In genomic region chr11:94271885-94272372, GRCh38 we compare ENCODE assay signal across 12 cellular contexts. TPM values are rescaled to one million over a fixed set of nuclear protein-coding genes. Genes with fewer than 3 reads are reported as not detected.
DNase-seq lines count a peak whose midpoint lies in the region; ATAC-seq and TF ChIP-seq lines count a peak whose summit lies in the region.
"Had no signal": no experiment of that assay in that cellular context is flagged by ENCODE, and none has a peak within 500 bp of the region (broad histone marks: within the 10 kb centered on the region; RNA-seq: fewer than 3 reads in every experiment).

No MANE protein-coding gene starts in this region.

- H3K4me1 ChIP-seq in heart left ventricle (no peaks in the 10 kb centered on the region), ovary (ENCODE audit: insufficient read depth) (no peaks in the 10 kb centered on the region)

- intact Hi-C loops in left colon (cut with DNase I, micrococcal nuclease) (no loop called here), heart left ventricle (cut with DNase I) (no loop called here), ovary (cut with DNase I) (no loop called here)

- 57 to 71% (median 65%) methylated on average over 4 of the region's 4 CpGs for WGBS in heart left ventricle, 4 donors
- 45 to 55% (median 50%) methylated on average over 4 of the region's 4 CpGs for WGBS in ovary, 3 donors

- TF ChIP-seq CTCF in heart left ventricle (IDR thresholded peaks at IDR 0.05) = no peak
- TF ChIP-seq CTCF in ovary (IDR thresholded peaks at IDR 0.05) = no peak

- H3K4me3 ChIP-seq in heart left ventricle = no peak overlapping the region
- no peak overlapping the region for H3K4me3 ChIP-seq in ovary
- H3K4me3 ChIP-seq: BLaER1 treated with 17β-estradiol and CSF1 and Interleukin-3, amounts not matched to agents 10 nM and 100 nM; coronary artery; PC-9 had no signal

- H3K36me3 ChIP-seq in heart left ventricle (no peaks in the 10 kb centered on the region), ovary (no peaks in the 10 kb centered on the region)
- H3K36me3 ChIP-seq: BLaER1 treated with 17β-estradiol and CSF1 and Interleukin-3, amounts not matched to agents 10 nM and 100 nM had no signal

- H3K27me3 ChIP-seq in heart left ventricle (no peaks in the 10 kb centered on the region), ovary (no peaks in the 10 kb centered on the region)
- H3K27me3 ChIP-seq: BLaER1 treated with 17β-estradiol and CSF1 and Interleukin-3, amounts not matched to agents 10 nM and 100 nM had no signal

- TF ChIP-seq POLR2A in heart left ventricle (IDR thresholded peaks at IDR 0.05) (no peak), ovary (IDR thresholded peaks at IDR 0.05) (no peak)

- H3K27ac ChIP-seq in heart left ventricle (no peak overlapping the region), ovary (no peak overlapping the region)
- H3K27ac ChIP-seq: BLaER1 treated with 17β-estradiol and CSF1 and Interleukin-3, amounts not matched to agents 10 nM and 100 nM; coronary artery; PC-9 had no signal

- H3K9me3 ChIP-seq in heart left ventricle = peaks cover 0 to 26% (median 1%) of the 10 kb centered on the region in 12 donors
- H3K9me3 ChIP-seq in ovary = no peaks in the 10 kb centered on the region

- TF ChIP-seq EP300 in ovary (IDR thresholded peaks at IDR 0.05) = no peak

- ATAC-seq in GM18498 (IDR thresholded peaks at IDR 0.05; ENCODE audit: unreplicated experiment) = peak; percentile 81
- ATAC-seq in GM19438 (IDR thresholded peaks at IDR 0.05; ENCODE audit: low read depth, unreplicated experiment) = peak; percentile 62
- peak; percentile 88 for ATAC-seq in HG02870 (IDR thresholded peaks at IDR 0.05; ENCODE audit: unreplicated experiment)
- peak; percentile 84 for ATAC-seq in HG03558 (IDR thresholded peaks at IDR 0.05; ENCODE audit: extremely low read depth, unreplicated experiment)
- ATAC-seq in left colon = no peak
- ATAC-seq in heart left ventricle = no peak

- DNase-seq in left colon (no peak), NCI-H128 (lab: John Stamatoyannopoulos, UW; ENCODE audit: unreplicated experiment) (no peak), heart left ventricle (no peak), ovary (no peak)
- DNase-seq: NCI-H1694 had no signal

RNA-seq across cellular contexts. Expression of gene IZUMO1R, which starts 32.5 kb away (rescaled TPM):
- total RNA-seq in left colon (not detected), heart left ventricle (not detected), ovary (under 1 TPM in 1 of 7 donors, not detected in 6; 0.52 TPM)
- polyA plus RNA-seq in heart left ventricle (not detected), ovary (not detected)
- total RNA-seq: PC-9 had no signal

Comparison
In these comparisons a context has a peak if more than half of its experiments do, and no peak if none do; other contexts are left out.
1. ATAC-seq: peak in GM18498 (single experiment), GM19438 (single experiment), HG02870 (single experiment) and HG03558 (single experiment); none in left colon (single experiment) and heart left ventricle (0 of 4).